Comparison of ENCODE assay signal across 28 cellular contexts in genomic region chr20:47810686-47811347, GRCh38.
"Had no signal": no experiment of that assay in that cellular context is flagged by ENCODE, and none has a peak within 500 bp of the region (broad histone marks: within the 10 kb centered on the region; RNA-seq: fewer than 3 reads in every experiment).

No MANE protein-coding gene starts in this region.

- H3K36me3 ChIP-seq: cardiac muscle cell, neural progenitor cell, vagina had no signal

- H3K4me1 ChIP-seq: testis had no signal

- H3K4me3 Mint-ChIP-seq: activated B cell treated with CpG ODN at 0.5 μM for 24 hours; activated CD4-positive, alpha-beta T cell treated with anti-CD3 and anti-CD28 coated beads for 36 hours; activated naive CD4-positive, alpha-beta T cell treated with anti-CD3 and anti-CD28 coated beads for 36 hours; activated naive CD8-positive, alpha-beta T cell treated with anti-CD3 and anti-CD28 coated beads, Interleukin-2, amount 10 ng/mL, durations not matched to agents 7 days and 5 days; activated T-cell treated with anti-CD3 and anti-CD28 coated beads, Interleukin-2, amount 50 U/mL, for 4 hours; dendritic cell treated with granulocyte-macrophage colony-stimulating factor and Interleukin-4, amounts not matched to agents 40 ng/mL and 50 ng/mL, for 4 days; mesothelial cell of epicardium; naive thymus-derived CD8-positive, alpha-beta T cell; neural progenitor cell; type B pancreatic cell had no signal

- H3K27me3 ChIP-seq: neural progenitor cell, testis, vagina had no signal

- H3K4me1 Mint-ChIP-seq: activated B cell treated with CpG ODN at 0.5 μM for 24 hours; activated CD4-positive, alpha-beta T cell treated with anti-CD3 and anti-CD28 coated beads for 36 hours; activated naive CD8-positive, alpha-beta T cell treated with anti-CD3 and anti-CD28 coated beads, Interleukin-2, amount 10 ng/mL, durations not matched to agents 7 days and 5 days; naive thymus-derived CD8-positive, alpha-beta T cell had no signal

- H3K36me3 Mint-ChIP-seq: activated naive CD8-positive, alpha-beta T cell treated with anti-CD3 and anti-CD28 coated beads, Interleukin-2, amount 10 ng/mL, durations not matched to agents 7 days and 5 days; mesothelial cell of epicardium; neural progenitor cell; type B pancreatic cell had no signal

- H3K27ac Mint-ChIP-seq: activated B cell treated with CpG ODN at 0.5 μM for 24 hours; activated CD4-positive, alpha-beta T cell treated with anti-CD3 and anti-CD28 coated beads for 36 hours; activated naive CD4-positive, alpha-beta T cell treated with anti-CD3 and anti-CD28 coated beads for 36 hours; activated naive CD8-positive, alpha-beta T cell treated with anti-CD3 and anti-CD28 coated beads, Interleukin-2, amount 10 ng/mL, durations not matched to agents 7 days and 5 days; activated T-helper 2 cell treated with anti-CD3 and anti-CD28 coated beads, Interferon-gamma antibody, Interleukin-2, Interleukin-4, amounts not matched to agents 10 μg/mL and 5 μg/mL and 100 μg/mL, durations not matched to agents 14 hours and 24 hours and 36 hours; dendritic cell treated with granulocyte-macrophage colony-stimulating factor and Interleukin-4, amounts not matched to agents 40 ng/mL and 50 ng/mL, for 4 days; mesothelial cell of epicardium; neural progenitor cell; progenitor cell of endocrine pancreas had no signal

- H3K27ac ChIP-seq: cardiac muscle cell, neural progenitor cell, testis, vagina had no signal

- H3K9me3 ChIP-seq: testis, vagina had no signal

- H3K9me3 Mint-ChIP-seq: activated naive CD8-positive, alpha-beta T cell treated with anti-CD3 and anti-CD28 coated beads, Interleukin-2, amount 10 ng/mL, durations not matched to agents 7 days and 5 days; activated T-helper 2 cell treated with anti-CD3 and anti-CD28 coated beads, Interferon-gamma antibody, Interleukin-2, Interleukin-4, amounts not matched to agents 10 μg/mL and 5 μg/mL and 100 μg/mL, durations not matched to agents 14 hours and 24 hours and 36 hours; dendritic cell treated with granulocyte-macrophage colony-stimulating factor and Interleukin-4, amounts not matched to agents 40 ng/mL and 50 ng/mL, for 4 days had no signal

- H3K4me3 ChIP-seq: cardiac muscle cell, neural progenitor cell, skin epidermis, testis, vagina had no signal

- DNase-seq: activated B cell treated with CpG ODN at 0.5 μM for 24 hours; activated CD4-positive, alpha-beta T cell treated with anti-CD3 and anti-CD28 coated beads for 36 hours; activated CD4-positive, alpha-beta T cell treated with anti-CD3 and anti-CD28 coated beads, Interleukin-2, amount 50 U/mL, for 4 hours; activated CD8-positive, alpha-beta memory T cell treated with anti-CD3 and anti-CD28 coated beads for 24 hours; activated CD8-positive, alpha-beta memory T cell treated with anti-CD3 and anti-CD28 coated beads, Interleukin-2, amount 50 U/mL, for 4 hours; activated naive CD4-positive, alpha-beta T cell treated with anti-CD3 and anti-CD28 coated beads for 36 hours; activated naive CD8-positive, alpha-beta T cell treated with anti-CD3 and anti-CD28 coated beads, Interleukin-2, amount 10 ng/mL, durations not matched to agents 7 days and 5 days; activated T-cell treated with anti-CD3 and anti-CD28 coated beads, Interleukin-2, amount 50 U/mL, for 4 hours; amniotic stem cell; effector CD4-positive, alpha-beta T cell; erythroblast; foreskin fibroblast; kidney; naive thymus-derived CD8-positive, alpha-beta T cell; stimulated activated CD4-positive, alpha-beta T cell treated with anti-CD3 and anti-CD28 coated beads, Interleukin-15, amount 100 ng/mL, for 24 hours; stimulated activated naive CD4-positive, alpha-beta T cell; T-helper 1 cell; T-helper 9 cell; testis had no signal
